Comparison of ENCODE assay signal across 21 cellular contexts in the genomic region with DNA sequence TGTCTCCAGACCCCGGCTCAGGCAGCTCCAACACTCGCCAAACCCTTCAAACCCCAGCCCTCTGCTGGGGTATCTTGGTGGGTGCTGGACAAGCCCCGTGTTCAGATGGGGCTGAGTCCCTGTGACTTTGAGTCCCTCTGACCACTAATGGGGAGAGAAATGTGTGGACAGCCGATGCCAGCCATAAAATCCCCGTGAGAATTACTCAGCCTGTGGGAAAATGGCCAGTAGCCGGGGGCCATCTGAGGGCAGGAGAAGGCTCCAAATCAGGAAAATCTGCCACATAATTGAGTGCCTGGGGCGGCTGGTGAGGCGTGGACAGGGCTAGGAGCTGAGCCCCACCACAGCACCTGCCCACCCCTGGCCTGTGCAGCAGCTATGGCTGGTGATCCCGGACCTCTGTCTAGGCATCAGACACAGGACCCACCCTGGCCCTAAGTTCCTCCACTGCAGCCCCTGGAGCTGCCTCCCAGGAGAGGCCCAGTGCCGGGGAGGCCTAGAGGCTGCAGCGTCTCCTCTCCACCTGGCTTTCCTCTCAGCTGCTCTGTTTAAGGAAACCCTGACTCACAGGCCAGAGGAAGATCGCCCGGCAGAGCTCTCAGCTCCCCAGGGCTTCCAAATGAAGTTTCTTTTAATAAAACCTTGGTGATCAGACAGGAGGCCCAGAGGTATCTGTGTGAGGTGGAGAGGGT. TPM values are rescaled to one million over a fixed set of nuclear protein-coding genes. Genes with fewer than 3 reads are reported as not detected.
DNase-seq lines count a peak whose midpoint lies in the region; ATAC-seq and TF ChIP-seq lines count a peak whose summit lies in the region.
"Had no signal": no experiment of that assay in that cellular context is flagged by ENCODE, and none has a peak within 500 bp of the region (broad histone marks: within the 10 kb centered on the region; RNA-seq: fewer than 3 reads in every experiment).

No MANE protein-coding gene starts in this region.

- TF ChIP-seq CTCF in GM23338 (conservative IDR thresholded peaks at IDR 0.05; ENCODE audit: low read depth in 2 of 2) (no peak), RWPE2 (IDR thresholded peaks at IDR 0.05; ENCODE audit: poor library complexity, severe bottlenecking) (no peak)

- H3K36me3 Mint-ChIP-seq in GM23338 (ENCODE audit: low read depth) = no peaks in the 10 kb centered on the region
- H3K36me3 Mint-ChIP-seq: activated naive CD8-positive, alpha-beta T cell; CD4-positive, alpha-beta memory T cell; WTC11 had no signal

- peaks cover 14% of the 10 kb centered on the region for H3K27me3 Mint-ChIP-seq in GM23338 (ENCODE audit: insufficient read depth, low read depth, poor library complexity)

- H3K4me3 Mint-ChIP-seq in GM23338 = no peak overlapping the region
- H3K4me3 Mint-ChIP-seq: activated naive CD8-positive, alpha-beta T cell; CD4-positive, alpha-beta memory T cell; central memory CD8-positive, alpha-beta T cell; stimulated activated effector memory CD8-positive, alpha-beta T cell treated with anti-CD3 and anti-CD28 coated beads, Interleukin-12 subunit alpha, Interleukin-12 subunit beta, amount 100 ng/mL, for 72 hours; T-helper 2 cell treated with Interferon-gamma antibody and Interleukin-4, amounts not matched to agents 5 μg/mL and 100 μg/mL, for 36 hours; WTC11 had no signal

- H3K4me1 ChIP-seq in BLaER1 (peaks cover 33% of the 10 kb centered on the region), GM23338 (ENCODE audit: insufficient read depth) (no peaks in the 10 kb centered on the region), RWPE2 (ENCODE audit: insufficient read depth, poor library complexity, severe bottlenecking) (peaks cover 27% of the 10 kb centered on the region)
- H3K4me1 ChIP-seq: ascending aorta had no signal

- H3K4me1 Mint-ChIP-seq in GM23338 = no peaks in the 10 kb centered on the region
- H3K4me1 Mint-ChIP-seq: CD4-positive, alpha-beta memory T cell; central memory CD8-positive, alpha-beta T cell; WTC11 had no signal

- H3K36me3 ChIP-seq in BLaER1 (no peaks in the 10 kb centered on the region), GM23338 (ENCODE audit: insufficient read depth) (no peaks in the 10 kb centered on the region), RWPE2 (ENCODE audit: low read depth) (no peaks in the 10 kb centered on the region)
- H3K36me3 ChIP-seq: ascending aorta had no signal

- H3K27me3 ChIP-seq in BLaER1 (peaks cover 53% of the 10 kb centered on the region), GM23338 (ENCODE audit: insufficient read depth) (no peaks in the 10 kb centered on the region), RWPE2 (ENCODE audit: insufficient read depth, poor library complexity, severe bottlenecking) (peaks cover 15% of the 10 kb centered on the region)
- H3K27me3 ChIP-seq: ascending aorta had no signal

- H3K4me2 ChIP-seq in BLaER1 = peak overlapping the region; percentile 62
- H3K4me2 ChIP-seq in GM23338 = no peak overlapping the region

- H4K20me1 ChIP-seq in BLaER1 (peaks cover 40% of the 10 kb centered on the region), GM23338 (replicated peaks; ENCODE audit: insufficient read depth) (no peaks in the 10 kb centered on the region)

- H2AFZ ChIP-seq in GM23338 = no peak overlapping the region

- H3F3A ChIP-seq in GM23338 (replicated peaks; ENCODE audit: low read depth) = no peaks in the 10 kb centered on the region

- no peaks in the 10 kb centered on the region for H3K9me3 Mint-ChIP-seq in GM23338
- H3K9me3 Mint-ChIP-seq: central memory CD8-positive, alpha-beta T cell; stimulated activated effector memory CD8-positive, alpha-beta T cell treated with anti-CD3 and anti-CD28 coated beads, Interleukin-12 subunit alpha, Interleukin-12 subunit beta, amount 100 ng/mL, for 72 hours; T-helper 2 cell treated with Interferon-gamma antibody and Interleukin-4, amounts not matched to agents 5 μg/mL and 100 μg/mL, for 36 hours; WTC11 had no signal

- H3K9ac ChIP-seq in BLaER1 = no peak overlapping the region

- no peaks in the 10 kb centered on the region for H3K9me3 ChIP-seq in BLaER1
- no peaks in the 10 kb centered on the region for H3K9me3 ChIP-seq in RWPE2 (ENCODE audit: severe bottlenecking)
- H3K9me3 ChIP-seq: ascending aorta had no signal

- no peak overlapping the region for H3K4me3 ChIP-seq in BLaER1
- no peak overlapping the region for H3K4me3 ChIP-seq in GM23338
- H3K4me3 ChIP-seq in RWPE2 (ENCODE audit: severe bottlenecking) = no peak overlapping the region
- H3K4me3 ChIP-seq: ascending aorta, dorsolateral prefrontal cortex had no signal

- peak; percentile 33 for ATAC-seq in GM23338
- ATAC-seq in RWPE2 (ENCODE audit: low read depth) = 0 out of 3 replicates have a peak, but pooled peaks have one; percentile 4
- ATAC-seq in activated CD4-positive, CD25-positive, alpha-beta regulatory T cell treated with anti-CD3 and anti-CD28 coated beads, Interleukin-2, amount 50 U/mL, for 24 hours = no peak
- ATAC-seq: left colon had no signal

- no peaks in the 10 kb centered on the region for H3K79me2 ChIP-seq in GM23338 (replicated peaks; ENCODE audit: insufficient read depth)

- DNase-seq in GM23338 (ENCODE audit: low spot score) = no peak
- no peak for DNase-seq in RWPE2 (ENCODE audit: low spot score)
- peak; percentile 53 for DNase-seq in hepatic stellate cell (ENCODE audit: low spot score)
- no peak for DNase-seq in NCI-H187 (lab: John Stamatoyannopoulos, UW)
- DNase-seq in cortex of kidney (lab: John Stamatoyannopoulos, UW) = no peak
- DNase-seq: activated CD4-positive, alpha-beta T cell treated with anti-CD3 and anti-CD28 coated beads, Interleukin-2, amount 50 U/mL, for 4 hours; CD4-positive, alpha-beta memory T cell; dorsolateral prefrontal cortex; GDM1; left colon; NCI-H1694; NCI-H2171 treated with DMSO at 0.1 percent for 48 hours; NCI-H526 treated with DMSO at 0.1 percent for 48 hours had no signal

- no peak overlapping the region for H3K27ac Mint-ChIP-seq in GM23338
- H3K27ac Mint-ChIP-seq: activated naive CD8-positive, alpha-beta T cell; CD4-positive, alpha-beta memory T cell; stimulated activated effector memory CD8-positive, alpha-beta T cell treated with anti-CD3 and anti-CD28 coated beads, Interleukin-12 subunit alpha, Interleukin-12 subunit beta, amount 100 ng/mL, for 72 hours; T-helper 2 cell treated with Interferon-gamma antibody and Interleukin-4, amounts not matched to agents 5 μg/mL and 100 μg/mL, for 36 hours; WTC11 had no signal

- no peak overlapping the region for H3K27ac ChIP-seq in BLaER1
- no peak overlapping the region for H3K27ac ChIP-seq in GM23338 (ENCODE audit: low read depth)
- no peak overlapping the region for H3K27ac ChIP-seq in RWPE2 (ENCODE audit: poor library complexity, severe bottlenecking)
- H3K27ac ChIP-seq: ascending aorta, dorsolateral prefrontal cortex had no signal

- H3K9me2 ChIP-seq in GM23338 (ENCODE audit: insufficient read depth) = no peaks in the 10 kb centered on the region

TF ChIP-seq in GM23338, 12 proteins besides CTCF, POLR2A, EP300 and RAD21 (continues in another document):
- TF ChIP-seq EZH2phosphoT487 (IDR thresholded peaks at IDR 0.05; ENCODE audit: unreplicated experiment) = no peak
- no peak for TF ChIP-seq POLR2AphosphoS5 (IDR thresholded peaks at IDR 0.05; ENCODE audit: low read depth)
- TF ChIP-seq JUNB (IDR thresholded peaks at IDR 0.05; ENCODE audit: unreplicated experiment) = no peak
- TF ChIP-seq, protein P1, sequence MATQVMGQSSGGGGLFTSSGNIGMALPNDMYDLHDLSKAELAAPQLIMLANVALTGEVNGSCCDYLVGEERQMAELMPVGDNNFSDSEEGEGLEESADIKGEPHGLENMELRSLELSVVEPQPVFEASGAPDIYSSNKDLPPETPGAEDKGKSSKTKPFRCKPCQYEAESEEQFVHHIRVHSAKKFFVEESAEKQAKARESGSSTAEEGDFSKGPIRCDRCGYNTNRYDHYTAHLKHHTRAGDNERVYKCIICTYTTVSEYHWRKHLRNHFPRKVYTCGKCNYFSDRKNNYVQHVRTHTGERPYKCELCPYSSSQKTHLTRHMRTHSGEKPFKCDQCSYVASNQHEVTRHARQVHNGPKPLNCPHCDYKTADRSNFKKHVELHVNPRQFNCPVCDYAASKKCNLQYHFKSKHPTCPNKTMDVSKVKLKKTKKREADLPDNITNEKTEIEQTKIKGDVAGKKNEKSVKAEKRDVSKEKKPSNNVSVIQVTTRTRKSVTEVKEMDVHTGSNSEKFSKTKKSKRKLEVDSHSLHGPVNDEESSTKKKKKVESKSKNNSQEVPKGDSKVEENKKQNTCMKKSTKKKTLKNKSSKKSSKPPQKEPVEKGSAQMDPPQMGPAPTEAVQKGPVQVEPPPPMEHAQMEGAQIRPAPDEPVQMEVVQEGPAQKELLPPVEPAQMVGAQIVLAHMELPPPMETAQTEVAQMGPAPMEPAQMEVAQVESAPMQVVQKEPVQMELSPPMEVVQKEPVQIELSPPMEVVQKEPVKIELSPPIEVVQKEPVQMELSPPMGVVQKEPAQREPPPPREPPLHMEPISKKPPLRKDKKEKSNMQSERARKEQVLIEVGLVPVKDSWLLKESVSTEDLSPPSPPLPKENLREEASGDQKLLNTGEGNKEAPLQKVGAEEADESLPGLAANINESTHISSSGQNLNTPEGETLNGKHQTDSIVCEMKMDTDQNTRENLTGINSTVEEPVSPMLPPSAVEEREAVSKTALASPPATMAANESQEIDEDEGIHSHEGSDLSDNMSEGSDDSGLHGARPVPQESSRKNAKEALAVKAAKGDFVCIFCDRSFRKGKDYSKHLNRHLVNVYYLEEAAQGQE (IDR thresholded peaks at IDR 0.05; ENCODE audit: unreplicated experiment) = no peak
- TF ChIP-seq CREB1 (CRISPR knock-in tag; IDR thresholded peaks at IDR 0.05; ENCODE audit: low read depth) = no peak
- TF ChIP-seq STAT1 (IDR thresholded peaks at IDR 0.05; ENCODE audit: unreplicated experiment) = no peak
- no peak for TF ChIP-seq EZH2 (IDR thresholded peaks at IDR 0.05; ENCODE audit: low read depth, unreplicated experiment)

RNA-seq across cellular contexts. Expression of a gene that starts 53.7 kb away (rescaled TPM):
- 38.3 and 41.6 TPM in 2 replicates for total RNA-seq in GM23338 (2014; rRNA removed; shearing (Covaris generic))
- polyA plus RNA-seq in GM23338 (2016; fragmentation: Nextera tagmentation; extraction: Ambion mirVana) = 27.2 and 28.5 TPM in 2 replicates

Comparison
In these comparisons a context has a peak if more than half of its experiments do, and no peak if none do; other contexts are left out.
1. ATAC-seq: peak in GM23338 (single experiment) and RWPE2 (single experiment); none in activated CD4-positive, CD25-positive, alpha-beta regulatory T cell treated with anti-CD3 and anti-CD28 coated beads, Interleukin-2, amount 50 U/mL, for 24 hours (0 of 2).